In the genomic region with DNA sequence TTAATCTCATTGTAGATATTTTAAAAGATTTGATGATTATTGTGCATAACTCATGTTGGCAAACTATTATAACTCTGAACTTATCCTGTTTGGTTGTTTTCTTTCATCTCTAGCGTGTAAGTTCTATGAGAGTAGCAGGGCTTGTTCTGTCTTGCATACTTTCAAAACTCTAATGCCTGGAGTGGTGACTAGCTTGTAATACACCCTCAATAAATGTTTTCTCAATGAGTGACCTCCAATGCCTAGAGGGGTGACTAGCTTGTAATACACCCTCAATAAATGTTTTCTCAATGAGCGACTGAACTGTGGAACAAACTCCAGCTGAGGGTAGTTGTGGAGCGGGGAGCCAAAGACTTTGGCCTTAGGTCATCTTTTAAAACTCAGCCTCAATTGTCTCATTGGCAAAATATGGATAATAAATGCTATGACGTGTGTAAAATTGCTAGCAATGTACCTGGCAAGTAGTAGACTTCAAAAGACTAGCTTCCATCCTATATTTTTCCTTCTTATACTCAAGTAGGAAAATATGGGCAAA, we compare ENCODE assay signal across 10 cellular contexts. TPM values are rescaled to one million over a fixed set of nuclear protein-coding genes. Genes with fewer than 3 reads are reported as not detected.
DNase-seq lines count a peak whose midpoint lies in the region; ATAC-seq and TF ChIP-seq lines count a peak whose summit lies in the region.
"Had no signal": no experiment of that assay in that cellular context is flagged by ENCODE, and none has a peak within 500 bp of the region (broad histone marks: within the 10 kb centered on the region; RNA-seq: fewer than 3 reads in every experiment).

No MANE protein-coding gene starts in this region.

- in situ Hi-C loops in G401 (cut with HindIII; ENCODE audit: low sequenced_read_pairs) = no loop called here

- H3K4me1 Mint-ChIP-seq in progenitor cell of endocrine pancreas (ENCODE audit: low read depth) = peaks cover 27% of the 10 kb centered on the region

- H3K4me3 ChIP-seq in DND-41 (ENCODE audit: low read depth in 1 of 2, low read length in 2 of 2) = peak overlapping the region in 1 of 2 experiments; percentile 7; a peak in 1 of 4 replicates
- H3K4me3 ChIP-seq in PC-9 = no peak overlapping the region
- H3K4me3 ChIP-seq in endocrine pancreas (ENCODE audit: control insufficient read depth, insufficient read depth, low read length) = peak overlapping the region; percentile 5
- no peak overlapping the region for H3K4me3 ChIP-seq in uterus

- no peaks in the 10 kb centered on the region for H3K36me3 ChIP-seq in DND-41 (ENCODE audit: insufficient read depth, low read length)
- H3K36me3 ChIP-seq in PC-9 (ENCODE audit: low read depth) = no peaks in the 10 kb centered on the region
- H3K36me3 ChIP-seq in endocrine pancreas (ENCODE audit: control insufficient read depth, insufficient read depth, low read length) = no peaks in the 10 kb centered on the region
- no peaks in the 10 kb centered on the region for H3K36me3 ChIP-seq in uterus

- DNase-seq in DND-41 (no peak), PC-9 (no peak), progenitor cell of endocrine pancreas (ENCODE audit: low spot score, unreplicated experiment) (no peak), uterus (no peak), G401 (ENCODE audit: low spot score) (no peak), anterior cingulate cortex (lab: John Stamatoyannopoulos, UW) (no peak)
- no peak for DNase-seq in stimulated activated naive CD4-positive, alpha-beta T cell treated with Interleukin-2 at 50 U/mL for 16 hours (lab: John Stamatoyannopoulos, UW)
- DNase-seq: central memory CD4-positive, alpha-beta T cell; NCI-H524 had no signal

- no peaks in the 10 kb centered on the region for H3K9me2 ChIP-seq in PC-9 (ENCODE audit: insufficient read depth)

- H3K9me3 ChIP-seq in DND-41 (ENCODE audit: insufficient read depth, low read length, severe bottlenecking) (no peaks in the 10 kb centered on the region), PC-9 (ENCODE audit: insufficient read depth, low read depth) (no peaks in the 10 kb centered on the region), endocrine pancreas (ENCODE audit: control insufficient read depth, low read length) (no peaks in the 10 kb centered on the region), uterus (no peaks in the 10 kb centered on the region)

- TF ChIP-seq CTCF in DND-41 (IDR thresholded peaks at IDR 0.05; ENCODE audit: borderline replicate concordance, extremely low read depth, low read length, poor library complexity, severe bottlenecking) = no peak
- no peak for TF ChIP-seq CTCF in PC-9 (conservative IDR thresholded peaks at IDR 0.05)
- TF ChIP-seq CTCF in progenitor cell of endocrine pancreas (IDR thresholded peaks at IDR 0.05; ENCODE audit: unreplicated experiment) = no peak
- TF ChIP-seq CTCF in uterus (IDR thresholded peaks at IDR 0.05) = no peak

- H3K79me2 ChIP-seq in DND-41 (ENCODE audit: insufficient read depth, low read length) = no peaks in the 10 kb centered on the region
- peaks cover 38% of the 10 kb centered on the region for H3K79me2 ChIP-seq in PC-9 (ENCODE audit: low read depth)

- H3K4me2 ChIP-seq in DND-41 (ENCODE audit: insufficient read depth, low read length) = peak overlapping the region; percentile 72
- H3K4me2 ChIP-seq in PC-9 = peak overlapping the region; percentile 93

- TF ChIP-seq POLR2A in uterus (IDR thresholded peaks at IDR 0.05) = no peak

- no peak overlapping the region for H2AFZ ChIP-seq in DND-41 (ENCODE audit: low read depth, low read length)
- H2AFZ ChIP-seq in PC-9 = no peak overlapping the region

- CTCF ChIA-PET in PC-9 (lab: Charles Lee) = interaction anchor here (0.5 to 0.6 kb wide), 2 partner anchors 24 to 38 kb away, joined by 3 to 6 read pairs; no protein-coding TSS in a partner anchor

- no peak overlapping the region for H3K27ac Mint-ChIP-seq in progenitor cell of endocrine pancreas

- ATAC-seq in DND-41 (ENCODE audit: insufficient read depth, low read depth) = no peak

- H3K9me3 Mint-ChIP-seq in progenitor cell of endocrine pancreas (ENCODE audit: low read depth) = no peaks in the 10 kb centered on the region

- H3K27ac ChIP-seq in DND-41 (ENCODE audit: low read length) = no peak overlapping the region; the same call in 1 of the 2 replicates
- H3K27ac ChIP-seq in PC-9 = no peak overlapping the region
- H3K27ac ChIP-seq in uterus = no peak overlapping the region

- H3K9ac ChIP-seq in DND-41 (ENCODE audit: low read depth, low read length) (peak overlapping the region; percentile 66; the same call in 1 of the 2 replicates), endocrine pancreas (ENCODE audit: control insufficient read depth, insufficient read depth, low read length) (no peak overlapping the region)

- H3F3A ChIP-seq in PC-9 (ENCODE audit: insufficient read depth, low read depth) = peaks cover 17% of the 10 kb centered on the region; the same call in 1 of the 2 replicates

- no peaks in the 10 kb centered on the region for H3K27me3 ChIP-seq in DND-41 (ENCODE audit: insufficient read depth, low read length, poor library complexity)
- H3K27me3 ChIP-seq in PC-9 (ENCODE audit: insufficient read depth, low read depth) = no peaks in the 10 kb centered on the region
- H3K27me3 ChIP-seq in endocrine pancreas (ENCODE audit: control insufficient read depth, insufficient read depth, low read length) = no peaks in the 10 kb centered on the region
- H3K27me3 ChIP-seq in uterus = no peaks in the 10 kb centered on the region

- H3K4me1 ChIP-seq in DND-41 (ENCODE audit: insufficient read depth, low read length) (peaks cover 25% of the 10 kb centered on the region), PC-9 (replicated peaks; ENCODE audit: insufficient read depth) (peaks cover 45% of the 10 kb centered on the region), endocrine pancreas (ENCODE audit: control insufficient read depth, insufficient read depth, low read length) (peaks cover 9% of the 10 kb centered on the region), uterus (peaks cover 0 to 3% of the 10 kb centered on the region in 2 donors)

- H4K20me1 ChIP-seq in DND-41 (ENCODE audit: insufficient read depth, low read length) (no peaks in the 10 kb centered on the region), PC-9 (ENCODE audit: insufficient read depth) (no peaks in the 10 kb centered on the region)

- H3K36me3 Mint-ChIP-seq in progenitor cell of endocrine pancreas (ENCODE audit: insufficient read depth) = peaks cover 3% of the 10 kb centered on the region

- peak overlapping the region; percentile 82 for H3K4me3 Mint-ChIP-seq in progenitor cell of endocrine pancreas (ENCODE audit: low read depth)

- no peaks in the 10 kb centered on the region for H3K27me3 Mint-ChIP-seq in progenitor cell of endocrine pancreas

- POLR2A ChIA-PET in PC-9 (lab: Charles Lee; ENCODE audit: unreplicated experiment) = interaction anchor here (0.5 kb wide), 1 partner anchor 46 kb away, joined by 6 read pairs; no protein-coding TSS in a partner anchor

- BruUV-seq in PC-9 (replicated peaks; lab: Mats Ljungman, UMichigan) = no TSS peak

- intact Hi-C loops in PC-9 (cut with micrococcal nuclease; ENCODE audit: unreplicated experiment) (loop anchor here (2.0 kb wide), 3 partner anchors 29 to 455 kb away; no protein-coding TSS in a partner anchor), uterus (cut with DNase I; ENCODE audit: low total_unique reads) (loop anchor here (5.0 kb wide), 1 partner anchor 36 kb away; no protein-coding TSS in a partner anchor)

RNA-seq across cellular contexts. Expression of a gene that starts 1.8 kb away (rescaled TPM):
- total RNA-seq in PC-9 (2021) (47.1 and 67.8 TPM in 2 replicates), progenitor cell of endocrine pancreas (43.3 and 49.5 TPM in 2 replicates), uterus (10 to 100 TPM in 3 of 4 donors, 1 to 10 TPM in 1; 2.0 to 41.6 (median 32.1) TPM)
- total RNA-seq in G401 (2014; rRNA removed; shearing (Covaris generic)) = 5.7 and 9.9 TPM in 2 replicates
